In the genomic region with DNA sequence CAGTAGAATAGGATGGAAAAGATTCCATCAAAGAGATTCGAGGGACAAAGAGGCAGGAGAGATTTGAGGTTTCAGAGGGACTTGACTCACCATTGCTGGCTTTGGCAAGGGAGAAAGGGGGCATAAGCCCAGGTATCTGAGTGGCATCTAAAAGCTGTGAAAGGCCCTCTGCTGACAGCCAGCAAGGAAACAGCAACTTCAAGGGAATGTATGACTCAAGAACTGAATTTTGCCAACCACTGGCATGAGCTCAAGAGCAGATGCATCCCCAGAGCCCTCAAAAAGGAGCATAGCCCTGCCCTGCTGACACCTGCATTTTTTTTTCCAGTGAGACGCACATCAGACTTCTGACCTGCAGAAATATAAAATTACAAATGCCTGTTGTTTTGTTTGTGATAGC, we compare ENCODE assay signal across 26 cellular contexts. TPM values are rescaled to one million over a fixed set of nuclear protein-coding genes. Genes with fewer than 3 reads are reported as not detected.
A peak's percentile ranks its signal among the peaks of the same experiment; 100 is the strongest.
DNase-seq lines count a peak whose midpoint lies in the region; ATAC-seq and TF ChIP-seq lines count a peak whose summit lies in the region.
"Had no signal": no experiment of that assay in that cellular context is flagged by ENCODE, and none has a peak within 500 bp of the region (broad histone marks: within the 10 kb centered on the region; RNA-seq: fewer than 3 reads in every experiment).

No MANE protein-coding gene starts in this region.

- TF ChIP-seq CTCF in fibroblast of the aortic adventitia (IDR thresholded peaks at IDR 0.05; ENCODE audit: insufficient read depth, low read length) (no peak), transverse colon (IDR thresholded peaks at IDR 0.05) (no peak)

- DNase-seq in NCI-H82 (lab: John Stamatoyannopoulos, UW) (peak; percentile 83), NCI-H82 treated with DMSO at 0.1 percent for 48 hours (lab: John Stamatoyannopoulos, UW; ENCODE audit: unreplicated experiment) (no peak), fibroblast of the aortic adventitia (ENCODE audit: low read depth) (peak; percentile 40), transverse colon (no peak), T-helper 9 cell (no peak), NCI-H748 (lab: John Stamatoyannopoulos, UW; ENCODE audit: unreplicated experiment) (no peak)
- DNase-seq: activated CD4-positive, CD25-positive, alpha-beta regulatory T cell treated with anti-CD3 and anti-CD28 coated beads, Interleukin-2, amount 50 U/mL, for 72 hours; activated CD8-positive, alpha-beta T cell treated with anti-CD3 and anti-CD28 coated beads, Interleukin-2, amount 10 ng/mL, durations not matched to agents 7 days and 5 days; activated gamma-delta T cell treated with Interleukin-2 at 50 U/mL for 16 hours; BE2C; DMS79; HCEC 1CT; lower lobe of right lung; NCI-H1105; NCI-H2029 treated with DMSO at 0.1 percent for 48 hours; NCI-H345; NCI-H774; OCI-M1; SHP77 treated with DMSO at 0.1 percent for 48 hours; tibial artery had no signal

- in situ Hi-C loops in transverse colon (cut with MboI; ENCODE audit: low pct_ligation_motif_present in 1 of 4, low pct_unique_long_range_greater_than_20kb in 1 of 4, low sequenced_read_pairs in 3 of 4), result no loop called here

- 36 to 71% methylated on average over 1 to 2 of the region's 2 CpGs for WGBS in transverse colon (ENCODE audit: low coverage in 1 of 2), 2 donors

- peaks cover 3% of the 10 kb centered on the region for H3K27me3 ChIP-seq in transverse colon
- H3K27me3 ChIP-seq: BE2C, tibial artery had no signal

- no peaks in the 10 kb centered on the region for H3K36me3 ChIP-seq in transverse colon
- H3K36me3 ChIP-seq: BE2C, esophagus muscularis mucosa, lower lobe of right lung, tibial artery had no signal

- ATAC-seq in SK-N-SH treated with all-trans-retinoic acid at 6 μM for 48 hours (peak; percentile 63; the same call in 2 of the 3 replicates), HG03108 (IDR thresholded peaks at IDR 0.05; ENCODE audit: unreplicated experiment) (no peak)
- ATAC-seq: activated CD8-positive, alpha-beta T cell treated with anti-CD3 and anti-CD28 coated beads, Interleukin-2, amount 10 ng/mL, durations not matched to agents 7 days and 5 days; GM12878; lower lobe of right lung; sciatic nerve had no signal

- intact Hi-C loops in transverse colon (cut with DNase I; ENCODE audit: low total_unique reads), result no loop called here

- H3K4me3 ChIP-seq in fibroblast of the aortic adventitia (ENCODE audit: low read depth, low read length), result no peak overlapping the region
- no peak overlapping the region for H3K4me3 ChIP-seq in transverse colon
- H3K4me3 ChIP-seq: esophagus muscularis mucosa, GM12878, lower lobe of right lung, tibial artery had no signal

- H3K4me1 ChIP-seq in transverse colon, result no peaks in the 10 kb centered on the region
- H3K4me1 ChIP-seq: esophagus muscularis mucosa, lower lobe of right lung had no signal

- no peaks in the 10 kb centered on the region for H3K9me3 ChIP-seq in transverse colon
- H3K9me3 ChIP-seq: BE2C, esophagus muscularis mucosa, lower lobe of right lung, tibial artery had no signal

- H3K27ac ChIP-seq in transverse colon, result no peak overlapping the region
- H3K27ac ChIP-seq: 22Rv1, esophagus muscularis mucosa, lower lobe of right lung, tibial artery had no signal

- TF ChIP-seq POLR2A in transverse colon (IDR thresholded peaks at IDR 0.05), result no peak

- TF ChIP-seq EP300 in transverse colon (IDR thresholded peaks at IDR 0.05; ENCODE audit: low read depth), result no peak

TF ChIP-seq in SK-N-SH treated with all-trans-retinoic acid at 6 μM for 48 hours, 23 proteins besides CTCF, POLR2A, EP300 and RAD21 (continues in another document):
- TF ChIP-seq OSR1 (CRISPR knock-in tag; IDR thresholded peaks at IDR 0.05) (no peak), ISL1 (CRISPR knock-in tag; IDR thresholded peaks at IDR 0.05) (no peak), ZFP3 (CRISPR knock-in tag; IDR thresholded peaks at IDR 0.05) (no peak), ARNTL (CRISPR knock-in tag; IDR thresholded peaks at IDR 0.05; ENCODE audit: borderline replicate concordance, low read depth) (no peak), ZFP30 (CRISPR knock-in tag; IDR thresholded peaks at IDR 0.05) (no peak), CSDC2 (CRISPR knock-in tag; IDR thresholded peaks at IDR 0.05) (no peak), ZNF8 (CRISPR knock-in tag; IDR thresholded peaks at IDR 0.05) (no peak), SNAI2 (CRISPR knock-in tag; IDR thresholded peaks at IDR 0.05) (no peak), ZC3H10 (CRISPR knock-in tag; IDR thresholded peaks at IDR 0.05) (no peak), TCF4 (CRISPR knock-in tag; IDR thresholded peaks at IDR 0.05; ENCODE audit: borderline replicate concordance) (no peak), TOX (CRISPR knock-in tag; IDR thresholded peaks at IDR 0.05; ENCODE audit: borderline replicate concordance) (no peak), ESRRG (CRISPR knock-in tag; IDR thresholded peaks at IDR 0.05) (no peak), ZNF565 (CRISPR knock-in tag; conservative IDR thresholded peaks at IDR 0.05; ENCODE audit: low read depth) (no peak), ZNF70 (CRISPR knock-in tag; IDR thresholded peaks at IDR 0.05) (no peak), GLIS3 (CRISPR knock-in tag; IDR thresholded peaks at IDR 0.05) (no peak)
- TF ChIP-seq, protein P1, sequence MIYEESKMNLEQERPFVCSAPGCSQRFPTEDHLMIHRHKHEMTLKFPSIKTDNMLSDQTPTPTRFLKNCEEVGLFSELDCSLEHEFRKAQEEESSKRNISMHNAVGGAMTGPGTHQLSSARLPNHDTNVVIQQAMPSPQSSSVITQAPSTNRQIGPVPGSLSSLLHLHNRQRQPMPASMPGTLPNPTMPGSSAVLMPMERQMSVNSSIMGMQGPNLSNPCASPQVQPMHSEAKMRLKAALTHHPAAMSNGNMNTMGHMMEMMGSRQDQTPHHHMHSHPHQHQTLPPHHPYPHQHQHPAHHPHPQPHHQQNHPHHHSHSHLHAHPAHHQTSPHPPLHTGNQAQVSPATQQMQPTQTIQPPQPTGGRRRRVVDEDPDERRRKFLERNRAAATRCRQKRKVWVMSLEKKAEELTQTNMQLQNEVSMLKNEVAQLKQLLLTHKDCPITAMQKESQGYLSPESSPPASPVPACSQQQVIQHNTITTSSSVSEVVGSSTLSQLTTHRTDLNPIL (CRISPR knock-in tag; IDR thresholded peaks at IDR 0.05; ENCODE audit: low read depth), result no peak
- TF ChIP-seq, protein P2, sequence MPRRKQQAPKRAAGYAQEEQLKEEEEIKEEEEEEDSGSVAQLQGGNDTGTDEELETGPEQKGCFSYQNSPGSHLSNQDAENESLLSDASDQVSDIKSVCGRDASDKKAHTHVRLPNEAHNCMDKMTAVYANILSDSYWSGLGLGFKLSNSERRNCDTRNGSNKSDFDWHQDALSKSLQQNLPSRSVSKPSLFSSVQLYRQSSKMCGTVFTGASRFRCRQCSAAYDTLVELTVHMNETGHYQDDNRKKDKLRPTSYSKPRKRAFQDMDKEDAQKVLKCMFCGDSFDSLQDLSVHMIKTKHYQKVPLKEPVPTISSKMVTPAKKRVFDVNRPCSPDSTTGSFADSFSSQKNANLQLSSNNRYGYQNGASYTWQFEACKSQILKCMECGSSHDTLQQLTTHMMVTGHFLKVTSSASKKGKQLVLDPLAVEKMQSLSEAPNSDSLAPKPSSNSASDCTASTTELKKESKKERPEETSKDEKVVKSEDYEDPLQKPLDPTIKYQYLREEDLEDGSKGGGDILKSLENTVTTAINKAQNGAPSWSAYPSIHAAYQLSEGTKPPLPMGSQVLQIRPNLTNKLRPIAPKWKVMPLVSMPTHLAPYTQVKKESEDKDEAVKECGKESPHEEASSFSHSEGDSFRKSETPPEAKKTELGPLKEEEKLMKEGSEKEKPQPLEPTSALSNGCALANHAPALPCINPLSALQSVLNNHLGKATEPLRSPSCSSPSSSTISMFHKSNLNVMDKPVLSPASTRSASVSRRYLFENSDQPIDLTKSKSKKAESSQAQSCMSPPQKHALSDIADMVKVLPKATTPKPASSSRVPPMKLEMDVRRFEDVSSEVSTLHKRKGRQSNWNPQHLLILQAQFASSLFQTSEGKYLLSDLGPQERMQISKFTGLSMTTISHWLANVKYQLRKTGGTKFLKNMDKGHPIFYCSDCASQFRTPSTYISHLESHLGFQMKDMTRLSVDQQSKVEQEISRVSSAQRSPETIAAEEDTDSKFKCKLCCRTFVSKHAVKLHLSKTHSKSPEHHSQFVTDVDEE (CRISPR knock-in tag; IDR thresholded peaks at IDR 0.05), result no peak
- TF ChIP-seq, protein P3, sequence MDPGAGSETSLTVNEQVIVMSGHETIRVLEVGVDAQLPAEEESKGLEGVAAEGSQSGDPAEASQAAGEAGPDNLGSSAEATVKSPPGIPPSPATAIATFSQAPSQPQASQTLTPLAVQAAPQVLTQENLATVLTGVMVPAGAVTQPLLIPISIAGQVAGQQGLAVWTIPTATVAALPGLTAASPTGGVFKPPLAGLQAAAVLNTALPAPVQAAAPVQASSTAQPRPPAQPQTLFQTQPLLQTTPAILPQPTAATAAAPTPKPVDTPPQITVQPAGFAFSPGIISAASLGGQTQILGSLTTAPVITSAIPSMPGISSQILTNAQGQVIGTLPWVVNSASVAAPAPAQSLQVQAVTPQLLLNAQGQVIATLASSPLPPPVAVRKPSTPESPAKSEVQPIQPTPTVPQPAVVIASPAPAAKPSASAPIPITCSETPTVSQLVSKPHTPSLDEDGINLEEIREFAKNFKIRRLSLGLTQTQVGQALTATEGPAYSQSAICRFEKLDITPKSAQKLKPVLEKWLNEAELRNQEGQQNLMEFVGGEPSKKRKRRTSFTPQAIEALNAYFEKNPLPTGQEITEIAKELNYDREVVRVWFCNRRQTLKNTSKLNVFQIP (CRISPR knock-in tag; IDR thresholded peaks at IDR 0.05; ENCODE audit: borderline replicate concordance, low read depth), result no peak
- TF ChIP-seq, protein P4, sequence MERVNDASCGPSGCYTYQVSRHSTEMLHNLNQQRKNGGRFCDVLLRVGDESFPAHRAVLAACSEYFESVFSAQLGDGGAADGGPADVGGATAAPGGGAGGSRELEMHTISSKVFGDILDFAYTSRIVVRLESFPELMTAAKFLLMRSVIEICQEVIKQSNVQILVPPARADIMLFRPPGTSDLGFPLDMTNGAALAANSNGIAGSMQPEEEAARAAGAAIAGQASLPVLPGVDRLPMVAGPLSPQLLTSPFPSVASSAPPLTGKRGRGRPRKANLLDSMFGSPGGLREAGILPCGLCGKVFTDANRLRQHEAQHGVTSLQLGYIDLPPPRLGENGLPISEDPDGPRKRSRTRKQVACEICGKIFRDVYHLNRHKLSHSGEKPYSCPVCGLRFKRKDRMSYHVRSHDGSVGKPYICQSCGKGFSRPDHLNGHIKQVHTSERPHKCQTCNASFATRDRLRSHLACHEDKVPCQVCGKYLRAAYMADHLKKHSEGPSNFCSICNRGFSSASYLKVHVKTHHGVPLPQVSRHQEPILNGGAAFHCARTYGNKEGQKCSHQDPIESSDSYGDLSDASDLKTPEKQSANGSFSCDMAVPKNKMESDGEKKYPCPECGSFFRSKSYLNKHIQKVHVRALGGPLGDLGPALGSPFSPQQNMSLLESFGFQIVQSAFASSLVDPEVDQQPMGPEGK (CRISPR knock-in tag; IDR thresholded peaks at IDR 0.05; ENCODE audit: borderline replicate concordance), result no peak

RNA-seq across cellular contexts. Expression of a gene that starts 19.6 kb away (rescaled TPM):
- 82.7 and 83.5 TPM in 2 replicates for total RNA-seq in fibroblast of the aortic adventitia (ENCODE audit: low replicate concordance)
- 1 to 10 TPM in 2 of 4 donors, under 1 TPM in 1, not detected in 1; 0.14 to 2.2 (median 1.1) TPM for total RNA-seq in transverse colon

Comparison
In these comparisons a context has a peak if more than half of its experiments do, and no peak if none do; other contexts are left out.
1. DNase-seq: peak in NCI-H82 (single experiment) and fibroblast of the aortic adventitia (single experiment); none in NCI-H82 treated with DMSO at 0.1 percent for 48 hours (single experiment), transverse colon (single experiment), T-helper 9 cell (single experiment) and NCI-H748 (single experiment).
2. RNA of a gene that starts 19.6 kb away (total RNA-seq): 82.7 to 83.5 TPM in fibroblast of the aortic adventitia; 0.14 to 2.2 TPM in transverse colon; every median in the first group is over 10 times any median in the second.